Comparison of ENCODE assay signal across 12 cellular contexts in genomic region chr1:94702440-94702810, GRCh38.
DNase-seq lines count a peak whose midpoint lies in the region; ATAC-seq, FAIRE-seq and TF ChIP-seq lines count a peak whose summit lies in the region.
"Had no signal": no experiment of that assay in that cellular context is flagged by ENCODE, and none has a peak within 500 bp of the region (broad histone marks: within the 10 kb centered on the region; RNA-seq: fewer than 3 reads in every experiment).

No MANE protein-coding gene starts in this region.

- TF ChIP-seq CTCF in AG09319 (IDR thresholded peaks at IDR 0.05; ENCODE audit: low read depth, low read length), result no peak; the same call in 1 of the 2 replicates
- TF ChIP-seq CTCF in gastroesophageal sphincter (IDR thresholded peaks at IDR 0.05), result no peak
- TF ChIP-seq CTCF in psoas muscle (IDR thresholded peaks at IDR 0.05), result no peak
- no peak for TF ChIP-seq CTCF in osteoblast (IDR thresholded peaks at IDR 0.05; ENCODE audit: extremely low read depth, low read depth, low read length)

- no peaks in the 10 kb centered on the region for H4K20me1 ChIP-seq in osteoblast (ENCODE audit: insufficient read depth, low read length)

- H3K4me2 ChIP-seq in osteoblast (ENCODE audit: insufficient read depth, low read length), result no peak overlapping the region

- no peaks in the 10 kb centered on the region for H3K36me3 ChIP-seq in adipocyte (ENCODE audit: control insufficient read depth, insufficient read depth, low read length, severe bottlenecking)
- H3K36me3 ChIP-seq in gastroesophageal sphincter, result no peaks in the 10 kb centered on the region
- H3K36me3 ChIP-seq in psoas muscle (ENCODE audit: insufficient read depth in 1 of 2, low read depth in 1 of 2), result no peaks in the 10 kb centered on the region
- no peaks in the 10 kb centered on the region for H3K36me3 ChIP-seq in osteoblast (ENCODE audit: insufficient read depth, low read length)

- TF ChIP-seq POLR2A in gastroesophageal sphincter (IDR thresholded peaks at IDR 0.05), result no peak

- ATAC-seq in gastroesophageal sphincter (peak; percentile 91), psoas muscle (peak in 3 of 4 donors; percentile 75 to 88 (median 83)), GM21717 (IDR thresholded peaks at IDR 0.05; ENCODE audit: unreplicated experiment) (no peak)

- H3K27ac ChIP-seq in gastroesophageal sphincter, result peak overlapping the region in 3 of 4 donors; percentile 25 to 64 (median 32)
- H3K27ac ChIP-seq in psoas muscle, result peak overlapping the region; percentile 46
- no peak overlapping the region for H3K27ac ChIP-seq in osteoblast (ENCODE audit: low read depth, low read length)

- H2AFZ ChIP-seq in osteoblast (ENCODE audit: low read length), result no peak overlapping the region

- DNase-seq in AG09319 (ENCODE audit: extremely low read depth, low read depth), result peak; percentile 71
- peak; percentile 40 for DNase-seq in adipocyte (ENCODE audit: low read depth)
- DNase-seq in psoas muscle, result peak; percentile 73 to 83
- no peak for DNase-seq in HTR-8/SVneo (ENCODE audit: insufficient read length, low spot score)
- DNase-seq in osteoblast (ENCODE audit: insufficient read length, low spot score, missing footprints), result no peak
- no peak for DNase-seq in GDM1 (lab: John Stamatoyannopoulos, UW)
- DNase-seq: DMS53; effector CD4-positive, alpha-beta T cell; NCI-H526; trophoblast cell had no signal

- H3K9me3 ChIP-seq in adipocyte (ENCODE audit: control insufficient read depth, low read length) (no peaks in the 10 kb centered on the region), gastroesophageal sphincter (no peaks in the 10 kb centered on the region), psoas muscle (no peaks in the 10 kb centered on the region), osteoblast (ENCODE audit: low read depth, low read length) (no peaks in the 10 kb centered on the region)

- H3K27me3 ChIP-seq in adipocyte (replicated peaks; ENCODE audit: control insufficient read depth, insufficient read depth, low read length) (no peaks in the 10 kb centered on the region), gastroesophageal sphincter (no peaks in the 10 kb centered on the region), psoas muscle (ENCODE audit: insufficient read depth in 3 of 3, low read length in 2 of 3) (no peaks in the 10 kb centered on the region), osteoblast (ENCODE audit: insufficient read depth, low read length) (no peaks in the 10 kb centered on the region)

- H3K4me1 ChIP-seq in adipocyte (ENCODE audit: control insufficient read depth, insufficient read depth, low read length) (peaks cover 58% of the 10 kb centered on the region), gastroesophageal sphincter (no peaks in the 10 kb centered on the region), psoas muscle (no peaks in the 10 kb centered on the region), osteoblast (ENCODE audit: insufficient read depth, low read length) (peaks cover 26% of the 10 kb centered on the region)

- H3K4me3 ChIP-seq in adipocyte (ENCODE audit: low read length) (peak overlapping the region; percentile 30), gastroesophageal sphincter (no peak overlapping the region), psoas muscle (no peak overlapping the region), osteoblast (ENCODE audit: insufficient read depth, low read length) (no peak overlapping the region)

- WGBS in gastroesophageal sphincter (ENCODE audit: low coverage in 1 of 2), 2 donors, result 57% methylated on average over 1 of the region's 1 CpG; no CpG with 5 or more reads in 1 of the 2 donors
- 63 to 74% (median 68%) methylated on average over 1 of the region's 1 CpG for whole genome bisulfite sequencing in psoas muscle, 3 donors

- FAIRE-seq in HTR-8/SVneo (lab: Jason Lieb, UNC), result no peak

- no peak for TF ChIP-seq EP300 in gastroesophageal sphincter (IDR thresholded peaks at IDR 0.05)

- peak overlapping the region; percentile 81 for H3K9ac ChIP-seq in adipocyte (ENCODE audit: low read length)

- intact Hi-C loops in psoas muscle (cut with DNase I), result no loop called here

- H3K79me2 ChIP-seq in osteoblast (ENCODE audit: insufficient read depth, low read length), result no peaks in the 10 kb centered on the region

Comparison
In these comparisons a context has a peak if more than half of its experiments do, and no peak if none do; other contexts are left out.
1. DNase-seq: peak in AG09319 (single experiment), adipocyte (single experiment) and psoas muscle (2 of 2); none in HTR-8/SVneo (single experiment), osteoblast (single experiment) and GDM1 (single experiment).